ENCODE assay signal across 1 cellular context in genomic region chr4:173499568-173500535, GRCh38.
A peak's percentile ranks its signal among the peaks of the same experiment; 100 is the strongest.
TF ChIP-seq lines count a peak whose summit lies in the region.

No MANE protein-coding gene starts in this region.

TF ChIP-seq in H1, 55 proteins besides CTCF, POLR2A, EP300 and RAD21:
- TF ChIP-seq POLR2AphosphoS5 (IDR thresholded peaks at IDR 0.05; ENCODE audit: low read depth, low read length) (no peak), E2F6 (IDR thresholded peaks at IDR 0.05) (peak; percentile 49), KDM1A (IDR thresholded peaks at IDR 0.05; ENCODE audit: borderline replicate concordance, low read length) (no peak), SP1 (IDR thresholded peaks at IDR 0.05; ENCODE audit: low read depth, low read length) (peak; percentile 90), FOSL1 (IDR thresholded peaks at IDR 0.05; ENCODE audit: insufficient read depth, low read depth, low read length) (no peak), POU5F1 (IDR thresholded peaks at IDR 0.05; ENCODE audit: low read depth, low read length) (no peak), TCF12 (IDR thresholded peaks at IDR 0.05; ENCODE audit: low read depth, low read length) (no peak), SUZ12 (IDR thresholded peaks at IDR 0.05; ENCODE audit: low read length) (no peak), PHF8 (conservative IDR thresholded peaks at IDR 0.05; ENCODE audit: low read depth, low read length) (no peak), BRCA1 (IDR thresholded peaks at IDR 0.05; ENCODE audit: low read depth, low read length) (no peak), GTF2F1 (IDR thresholded peaks at IDR 0.05; ENCODE audit: borderline replicate concordance, low read depth, low read length) (no peak), BCL11A (IDR thresholded peaks at IDR 0.05; ENCODE audit: low read depth in 2 of 2, low read length in 2 of 2) (no peak), NANOG (IDR thresholded peaks at IDR 0.05; ENCODE audit: insufficient read depth, low read depth, low read length, poor library complexity, severe bottlenecking) (no peak), SIRT6 (IDR thresholded peaks at IDR 0.05; ENCODE audit: low read length) (no peak), CREB1 (IDR thresholded peaks at IDR 0.05) (no peak), ZNF274 (IDR thresholded peaks at IDR 0.05; ENCODE audit: borderline replicate concordance, extremely low read depth, low read length) (no peak), TEAD4 (IDR thresholded peaks at IDR 0.05; ENCODE audit: low read depth, low read length) (no peak), SAP30 (IDR thresholded peaks at IDR 0.05; ENCODE audit: insufficient read depth, insufficient replicate concordance, low read length) (no peak), JUND (IDR thresholded peaks at IDR 0.05; ENCODE audit: low read length) (no peak), TAF1 (IDR thresholded peaks at IDR 0.05; ENCODE audit: low read depth, low read length) (no peak), HDAC2 (IDR thresholded peaks at IDR 0.05; ENCODE audit: borderline replicate concordance in 1 of 2, low read depth in 2 of 2, low read length in 2 of 2) (no peak), EGR1 (IDR thresholded peaks at IDR 0.05; ENCODE audit: borderline replicate concordance, low read depth, low read length) (0 out of 2 replicates have a peak, but pooled peaks have one; percentile 45), BACH1 (IDR thresholded peaks at IDR 0.05; ENCODE audit: low read length) (no peak), CEBPB (IDR thresholded peaks at IDR 0.05; ENCODE audit: low read depth, low read length) (peak; percentile 93), RFX5 (IDR thresholded peaks at IDR 0.05; ENCODE audit: borderline replicate concordance, low read depth, low read length) (no peak), MAFK (IDR thresholded peaks at IDR 0.05; ENCODE audit: low read depth, low read length) (no peak), SP2 (IDR thresholded peaks at IDR 0.05; ENCODE audit: low read length) (no peak), CBX8 (IDR thresholded peaks at IDR 0.05; ENCODE audit: borderline replicate concordance, low read depth, low read length) (no peak), CHD1 (IDR thresholded peaks at IDR 0.05; ENCODE audit: low read depth, low read length) (no peak), JUN (IDR thresholded peaks at IDR 0.05; ENCODE audit: low read depth, low read length) (no peak), RBBP5 (IDR thresholded peaks at IDR 0.05; ENCODE audit: borderline replicate concordance, low read depth, low read length) (no peak), SP4 (IDR thresholded peaks at IDR 0.05; ENCODE audit: low read length) (no peak), KDM4A (IDR thresholded peaks at IDR 0.05; ENCODE audit: low read depth, low read length, severe bottlenecking) (no peak), CTBP2 (IDR thresholded peaks at IDR 0.05; ENCODE audit: borderline replicate concordance, insufficient read depth, insufficient read length, low read length) (no peak), SRF (IDR thresholded peaks at IDR 0.05; ENCODE audit: low read depth, low read length) (no peak), TAF7 (optimal IDR thresholded peaks at IDR 0.05; ENCODE audit: borderline replicate concordance, low read depth, low read length) (no peak), YY1 (IDR thresholded peaks at IDR 0.05; ENCODE audit: low read depth, low read length) (peak; percentile 73; the same call in 1 of the 2 replicates), NRF1 (IDR thresholded peaks at IDR 0.05; ENCODE audit: low read depth, low read length) (no peak), KDM5A (IDR thresholded peaks at IDR 0.05; ENCODE audit: low read length) (no peak), ASH2L (IDR thresholded peaks at IDR 0.05; ENCODE audit: low read length) (peak; percentile 83), RNF2 (IDR thresholded peaks at IDR 0.05; ENCODE audit: borderline replicate concordance, low read depth, low read length, missing control alignments, poor library complexity, severe bottlenecking) (no peak), TBP (IDR thresholded peaks at IDR 0.05; ENCODE audit: low read depth, low read length) (no peak), MAX (IDR thresholded peaks at IDR 0.05) (peak; percentile 60; the same call in 1 of the 2 replicates), CHD7 (IDR thresholded peaks at IDR 0.05; ENCODE audit: insufficient replicate concordance, low read length) (no peak), SIN3A (conservative IDR thresholded peaks at IDR 0.05 in 1 of 2, IDR thresholded peaks at IDR 0.05 in 1 of 2; ENCODE audit: low read depth in 1 of 2, low read length in 2 of 2) (no peak), ATF3 (IDR thresholded peaks at IDR 0.05; ENCODE audit: insufficient read depth, low read depth, low read length) (no peak), CHD2 (IDR thresholded peaks at IDR 0.05; ENCODE audit: low read length) (peak; percentile 81), EZH2 (IDR thresholded peaks at IDR 0.05; ENCODE audit: low read depth, low read length, severe bottlenecking) (no peak), SIX5 (IDR thresholded peaks at IDR 0.05; ENCODE audit: low read depth, low read length) (peak; percentile 30; the same call in 1 of the 2 replicates), USF2 (IDR thresholded peaks at IDR 0.05; ENCODE audit: low read length) (peak; percentile 54), HDAC6 (IDR thresholded peaks at IDR 0.05; ENCODE audit: low read depth, low read length) (no peak), GABPA (IDR thresholded peaks at IDR 0.05; ENCODE audit: borderline replicate concordance, insufficient read depth, low read length) (no peak), RXRA (IDR thresholded peaks at IDR 0.05; ENCODE audit: insufficient read depth, low read depth, low read length) (no peak), CBX5 (IDR thresholded peaks at IDR 0.05; ENCODE audit: low read depth, low read length) (no peak), ATF2 (IDR thresholded peaks at IDR 0.05; ENCODE audit: low read length) (no peak)
